ENCODE assay signal across 9 cellular contexts in the genomic region with DNA sequence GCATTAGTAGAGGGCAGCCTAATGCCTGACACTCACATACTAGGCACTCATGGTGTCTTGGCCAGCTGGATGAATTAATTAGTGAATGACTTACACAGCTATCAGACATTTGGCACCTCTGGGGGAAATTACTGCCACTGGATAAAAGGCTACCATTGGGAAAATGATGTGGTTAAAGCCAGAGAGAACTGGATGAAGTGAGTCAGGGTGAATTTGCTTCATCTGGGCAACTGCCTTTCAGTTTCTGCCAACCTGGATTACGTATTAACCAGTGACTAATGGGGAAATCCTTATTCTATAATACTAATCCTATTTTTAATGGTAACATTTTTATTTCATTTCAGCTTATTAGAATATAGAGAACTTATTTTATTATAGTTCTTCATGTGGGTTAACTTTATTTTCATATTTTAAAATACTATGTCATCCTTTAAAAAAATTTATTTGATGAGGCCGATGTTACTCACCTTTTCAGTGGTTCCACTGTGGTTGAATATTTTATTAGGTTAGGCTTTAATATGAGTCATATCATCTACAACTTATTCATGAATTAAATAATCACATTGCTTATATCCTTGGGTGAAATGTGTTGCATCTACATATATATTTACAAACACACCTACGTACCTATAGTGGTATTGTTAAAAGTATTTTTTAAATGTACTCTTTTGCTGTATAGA.
DNase-seq lines count a peak whose midpoint lies in the region; ATAC-seq and TF ChIP-seq lines count a peak whose summit lies in the region.
"Had no signal": no experiment of that assay in that cellular context is flagged by ENCODE, and none has a peak within 500 bp of the region (broad histone marks: within the 10 kb centered on the region; RNA-seq: fewer than 3 reads in every experiment).

No MANE protein-coding gene starts in this region.

- H3K27me3 ChIP-seq in ascending aorta: no peaks in the 10 kb centered on the region
- H3K27me3 ChIP-seq: vagina had no signal

- ATAC-seq in GM18858 (IDR thresholded peaks at IDR 0.05; ENCODE audit: unreplicated experiment) (peak; percentile 73), HG02884 (IDR thresholded peaks at IDR 0.05; ENCODE audit: unreplicated experiment) (peak; percentile 53), omental fat pad (ENCODE audit: low FRiP score) (peak; percentile 52), T-helper 17 cell (no peak), Right ventricle myocardium inferior (no peak)

- TF ChIP-seq CTCF in ascending aorta (IDR thresholded peaks at IDR 0.05) (no peak), omental fat pad (IDR thresholded peaks at IDR 0.05) (no peak), endothelial cell (IDR thresholded peaks at IDR 0.05; ENCODE audit: unreplicated experiment) (no peak)

- peak overlapping the region; percentile 31 to 41 for H3K27ac ChIP-seq in ascending aorta
- H3K27ac ChIP-seq: vagina had no signal

- no peaks in the 10 kb centered on the region for H3K9me3 Mint-ChIP-seq in endothelial cell (ENCODE audit: unreplicated experiment)

- no peak overlapping the region for H3K4me3 ChIP-seq in ascending aorta
- H3K4me3 ChIP-seq: vagina had no signal

- H3K36me3 Mint-ChIP-seq in T-helper 17 cell (ENCODE audit: low read depth): no peaks in the 10 kb centered on the region
- H3K36me3 Mint-ChIP-seq in endothelial cell (ENCODE audit: low read depth, unreplicated experiment): peaks cover 16% of the 10 kb centered on the region

- no peaks in the 10 kb centered on the region for H3K4me1 Mint-ChIP-seq in T-helper 17 cell
- H3K4me1 Mint-ChIP-seq in endothelial cell (ENCODE audit: unreplicated experiment): peaks cover 9% of the 10 kb centered on the region

- no peak overlapping the region for H3K27ac Mint-ChIP-seq in T-helper 17 cell
- no peak overlapping the region for H3K27ac Mint-ChIP-seq in endothelial cell (ENCODE audit: unreplicated experiment)

- H3K9me3 ChIP-seq in ascending aorta (no peaks in the 10 kb centered on the region), T-helper 17 cell (ENCODE audit: control insufficient read depth, low read length, poor library complexity, severe bottlenecking) (no peaks in the 10 kb centered on the region)
- H3K9me3 ChIP-seq: vagina had no signal

- peaks cover 0 to 32% of the 10 kb centered on the region in 2 donors for H3K4me1 ChIP-seq in ascending aorta

- no peak overlapping the region for H3K4me3 Mint-ChIP-seq in T-helper 17 cell
- H3K4me3 Mint-ChIP-seq in endothelial cell (ENCODE audit: unreplicated experiment): no peak overlapping the region

- intact Hi-C loops in ascending aorta (cut with DNase I) (loop anchor here (2.0 kb wide), 1 partner anchor 104 kb away; a partner anchor contains a TSS), Right ventricle myocardium inferior (cut with DNase I) (no loop called here)

- H3K36me3 ChIP-seq in ascending aorta: no peaks in the 10 kb centered on the region
- H3K36me3 ChIP-seq: vagina had no signal

- H3K27me3 Mint-ChIP-seq in T-helper 17 cell: peaks cover 43% of the 10 kb centered on the region
- H3K27me3 Mint-ChIP-seq in endothelial cell (ENCODE audit: unreplicated experiment): peaks cover 1% of the 10 kb centered on the region

- no peak for DNase-seq in ascending aorta (ENCODE audit: low spot score in 2 of 2)
- no peak for DNase-seq in omental fat pad (ENCODE audit: low spot score)
- DNase-seq in T-helper 17 cell: no peak
- DNase-seq in stimulated activated CD4-positive, alpha-beta T cell treated with anti-CD3 and anti-CD28 coated beads, Interleukin-1b, Interleukin-23, amount 100 ng/mL, for 48 hours: no peak
- no peak for DNase-seq in endothelial cell (ENCODE audit: low spot score)
- DNase-seq in Right ventricle myocardium inferior (ENCODE audit: missing footprints): no peak

Comparison
In these comparisons a context has a peak if more than half of its experiments do, and no peak if none do; other contexts are left out.
1. ATAC-seq: peak in GM18858 (single experiment), HG02884 (single experiment) and omental fat pad (single experiment); none in T-helper 17 cell (single experiment) and Right ventricle myocardium inferior (single experiment).